In the genomic region with DNA sequence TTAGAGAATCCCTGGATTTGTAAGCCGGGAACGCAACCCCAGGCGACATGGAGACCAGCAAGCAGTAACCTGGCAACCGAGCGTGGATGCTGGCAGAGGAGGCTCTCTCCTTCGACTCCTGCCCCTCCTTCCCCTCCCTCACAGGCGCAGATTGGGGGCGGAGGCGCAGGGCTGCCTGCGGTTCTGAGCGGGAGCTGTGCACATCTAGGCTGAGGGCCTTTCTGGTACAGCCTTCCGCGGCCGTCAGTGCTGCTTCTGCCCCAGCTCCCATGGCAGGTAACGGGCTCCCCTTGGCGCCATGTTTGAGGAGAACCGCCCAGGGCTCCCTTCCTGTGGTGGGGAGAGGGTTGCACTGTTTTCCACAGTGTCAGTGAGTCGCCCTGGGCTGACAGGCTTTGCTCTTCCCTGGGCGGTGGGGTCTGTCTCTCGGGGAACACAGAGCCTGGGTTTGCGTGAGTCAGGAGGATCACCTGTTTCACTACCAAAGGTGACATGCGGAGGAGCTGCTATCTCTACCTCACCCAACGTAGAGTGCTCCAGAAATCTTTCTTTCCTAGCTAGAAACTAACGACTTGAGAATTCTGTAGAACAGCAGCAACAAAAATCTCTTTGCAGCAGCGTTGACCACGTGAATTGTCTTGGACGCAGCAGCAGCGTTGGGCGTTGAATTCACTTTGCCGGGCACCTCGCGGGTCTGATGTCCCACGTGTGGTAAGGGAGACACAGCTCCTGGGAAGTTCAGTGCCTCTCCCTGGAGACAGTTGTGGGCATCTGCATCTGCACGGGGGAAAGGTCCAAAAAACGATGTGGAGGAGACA, we compare ENCODE assay signal across 15 cellular contexts.
DNase-seq lines count a peak whose midpoint lies in the region; ATAC-seq and TF ChIP-seq lines count a peak whose summit lies in the region.
"Had no signal": no experiment of that assay in that cellular context is flagged by ENCODE, and none has a peak within 500 bp of the region (broad histone marks: within the 10 kb centered on the region; RNA-seq: fewer than 3 reads in every experiment).

No MANE protein-coding gene starts in this region.

- no peak for TF ChIP-seq CTCF in WTC11 (IDR thresholded peaks at IDR 0.05)
- TF ChIP-seq CTCF in suprapubic skin (IDR thresholded peaks at IDR 0.05), result no peak
- TF ChIP-seq CTCF in natural killer cell (IDR thresholded peaks at IDR 0.05), result no peak

- DNase-seq in activated naive CD4-positive, alpha-beta T cell treated with anti-CD3 and anti-CD28 coated beads for 36 hours, result peak; percentile 5
- no peak for DNase-seq in activated naive CD4-positive, alpha-beta T cell (lab: John Stamatoyannopoulos, UW)
- DNase-seq in WTC11 (ENCODE audit: low spot score) (peak; percentile 62), suprapubic skin (ENCODE audit: low spot score in 2 of 2) (no peak), natural killer cell (no peak)
- DNase-seq: activated effector memory CD4-positive, alpha-beta T cell treated with Interleukin-2 at 50 U/mL for 16 hours; immature natural killer cell; NCI-H1436 treated with DMSO at 0.1 percent for 48 hours; Peyer's patch; upper lobe of right lung had no signal

- peaks cover 3% of the 10 kb centered on the region; the same call in 1 of the 2 replicates for H3K4me1 ChIP-seq in iPS-20b (ENCODE audit: insufficient read depth, low read length)
- peaks cover 3% of the 10 kb centered on the region for H3K4me1 ChIP-seq in suprapubic skin
- H3K4me1 ChIP-seq: Peyer's patch, upper lobe of right lung had no signal

- H3K4me3 ChIP-seq in iPS-20b (ENCODE audit: low read length) (peak overlapping the region; percentile 53; the same call in 1 of the 2 replicates), suprapubic skin (peak overlapping the region; percentile 3)
- H3K4me3 ChIP-seq: ovary, Peyer's patch, upper lobe of right lung had no signal

- TF ChIP-seq POLR2A in suprapubic skin (IDR thresholded peaks at IDR 0.05), result no peak

- POLR2A ChIA-PET in WTC11 (lab: Charles Lee), result no interaction called here

- intact Hi-C loops in activated naive CD4-positive, alpha-beta T cell treated with anti-CD3 and anti-CD28 coated beads for 36 hours (cut with micrococcal nuclease), result no loop called here
- intact Hi-C loops in natural killer cell (cut with micrococcal nuclease), result no loop called here

- H3K36me3 ChIP-seq in iPS-20b (ENCODE audit: insufficient read depth, low read depth, low read length) (no peaks in the 10 kb centered on the region), suprapubic skin (no peaks in the 10 kb centered on the region)
- H3K36me3 ChIP-seq: ovary, Peyer's patch, upper lobe of right lung had no signal

- no peak for TF ChIP-seq EP300 in suprapubic skin (IDR thresholded peaks at IDR 0.05)

- H3K9me3 Mint-ChIP-seq in activated naive CD4-positive, alpha-beta T cell treated with anti-CD3 and anti-CD28 coated beads for 36 hours, result no peaks in the 10 kb centered on the region
- H3K9me3 Mint-ChIP-seq in WTC11, result no peaks in the 10 kb centered on the region
- peaks cover 2 to 3% of the 10 kb centered on the region in 2 donors for H3K9me3 Mint-ChIP-seq in natural killer cell

- ATAC-seq in WTC11 (peak; percentile 92), GM21526 (IDR thresholded peaks at IDR 0.05; ENCODE audit: low FRiP score, unreplicated experiment) (no peak), natural killer cell (no peak), GM21423 (IDR thresholded peaks at IDR 0.05; ENCODE audit: unreplicated experiment) (no peak)
- ATAC-seq: upper lobe of right lung had no signal

- CTCF ChIA-PET in activated naive CD4-positive, alpha-beta T cell treated with anti-CD3 and anti-CD28 coated beads for 36 hours (lab: Charles Lee), result interaction anchor here (0.6 kb wide), 1 partner anchor 107 kb away, joined by 3 read pairs; no protein-coding TSS in a partner anchor
- CTCF ChIA-PET in WTC11 (lab: Charles Lee), result interaction anchor here (0.6 to 2.9 kb wide), 3 partner anchors 12 to 41 kb away, joined by 3 to 14 read pairs (median 3); no protein-coding TSS in a partner anchor

- H3K9me3 ChIP-seq in iPS-20b (ENCODE audit: insufficient read depth, low read depth, low read length), result no peaks in the 10 kb centered on the region
- H3K9me3 ChIP-seq in suprapubic skin, result no peaks in the 10 kb centered on the region
- H3K9me3 ChIP-seq: ovary, Peyer's patch, upper lobe of right lung had no signal

- peaks cover 13% of the 10 kb centered on the region for H3K27me3 Mint-ChIP-seq in activated naive CD4-positive, alpha-beta T cell treated with anti-CD3 and anti-CD28 coated beads for 36 hours (ENCODE audit: low read depth)
- H3K27me3 Mint-ChIP-seq in WTC11 (ENCODE audit: low read depth) (peaks cover 31% of the 10 kb centered on the region), natural killer cell (ENCODE audit: low read depth in 2 of 2) (peaks cover 3 to 12% of the 10 kb centered on the region in 2 donors)

- no peak overlapping the region for H3K4me3 Mint-ChIP-seq in activated naive CD4-positive, alpha-beta T cell treated with anti-CD3 and anti-CD28 coated beads for 36 hours
- H3K4me3 Mint-ChIP-seq in WTC11 (peak overlapping the region; percentile 61), natural killer cell (no peak overlapping the region)
- H3K4me3 Mint-ChIP-seq: immature natural killer cell had no signal

- H3K27me3 ChIP-seq in iPS-20b (ENCODE audit: insufficient read depth, low read length), result peaks cover 31% of the 10 kb centered on the region
- H3K27me3 ChIP-seq in suprapubic skin, result peaks cover 17% of the 10 kb centered on the region
- H3K27me3 ChIP-seq: ovary, Peyer's patch had no signal

- H3K36me3 Mint-ChIP-seq in activated naive CD4-positive, alpha-beta T cell treated with anti-CD3 and anti-CD28 coated beads for 36 hours (ENCODE audit: low read depth), result no peaks in the 10 kb centered on the region
- H3K36me3 Mint-ChIP-seq in WTC11, result no peaks in the 10 kb centered on the region
- H3K36me3 Mint-ChIP-seq in natural killer cell, result no peaks in the 10 kb centered on the region

- WGBS in suprapubic skin, result 17% methylated on average over 24 of the region's 35 CpGs

- H3K9ac ChIP-seq in iPS-20b (ENCODE audit: low read depth, low read length), result no peak overlapping the region

- H3K4me1 Mint-ChIP-seq in activated naive CD4-positive, alpha-beta T cell treated with anti-CD3 and anti-CD28 coated beads for 36 hours (ENCODE audit: low read depth), result peaks cover 9% of the 10 kb centered on the region
- H3K4me1 Mint-ChIP-seq in WTC11 (peaks cover 18% of the 10 kb centered on the region), natural killer cell (no peaks in the 10 kb centered on the region)
- H3K4me1 Mint-ChIP-seq: immature natural killer cell had no signal

- H3K27ac ChIP-seq in iPS-20b (ENCODE audit: low read length), result no peak overlapping the region
- no peak overlapping the region for H3K27ac ChIP-seq in suprapubic skin
- H3K27ac ChIP-seq: HL-60, ovary, Peyer's patch, upper lobe of right lung had no signal

- no peak overlapping the region for H3K27ac Mint-ChIP-seq in activated naive CD4-positive, alpha-beta T cell treated with anti-CD3 and anti-CD28 coated beads for 36 hours
- H3K27ac Mint-ChIP-seq in WTC11 (no peak overlapping the region), natural killer cell (no peak overlapping the region)
- H3K27ac Mint-ChIP-seq: immature natural killer cell had no signal

TF ChIP-seq in WTC11, 78 proteins besides CTCF, POLR2A, EP300 and RAD21:
- TF ChIP-seq JUN (CRISPR knock-in tag; IDR thresholded peaks at IDR 0.05), result no peak
- 0 out of 2 replicates have a peak, but pooled peaks have one; percentile 25 for TF ChIP-seq TP53 (CRISPR knock-in tag; IDR thresholded peaks at IDR 0.05)
- no peak for TF ChIP-seq ZNF532 (CRISPR knock-in tag; IDR thresholded peaks at IDR 0.05; ENCODE audit: borderline replicate concordance)

Comparison
In these comparisons a context has a peak if more than half of its experiments do, and no peak if none do; other contexts are left out.
1. DNase-seq: peak in activated naive CD4-positive, alpha-beta T cell treated with anti-CD3 and anti-CD28 coated beads for 36 hours (single experiment) and WTC11 (single experiment); none in activated naive CD4-positive, alpha-beta T cell (0 of 4), suprapubic skin (0 of 2) and natural killer cell (single experiment).